ENCODE assay signal across 11 cellular contexts in the genomic region with DNA sequence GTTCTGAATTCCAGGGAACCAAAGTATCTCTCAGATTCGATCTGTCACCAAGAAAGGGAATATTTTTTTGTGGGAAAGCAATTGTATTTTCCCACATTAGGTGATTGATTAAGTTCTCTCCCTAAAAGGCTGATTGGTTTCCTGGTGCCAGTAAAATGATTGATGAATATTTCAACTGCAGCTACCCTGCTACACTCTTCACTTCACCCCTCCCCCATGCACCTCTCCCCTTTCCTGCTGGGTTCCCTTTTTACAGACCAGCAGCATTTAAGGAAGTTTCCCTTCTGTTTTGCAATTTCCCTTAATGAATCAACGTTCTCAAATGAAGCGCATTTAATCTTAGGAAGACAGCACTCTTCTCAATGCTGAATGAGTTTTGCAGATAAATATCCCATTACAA. TPM values are rescaled to one million over a fixed set of nuclear protein-coding genes. Genes with fewer than 3 reads are reported as not detected.
DNase-seq lines count a peak whose midpoint lies in the region; ATAC-seq and TF ChIP-seq lines count a peak whose summit lies in the region.
"Had no signal": no experiment of that assay in that cellular context is flagged by ENCODE, and none has a peak within 500 bp of the region (broad histone marks: within the 10 kb centered on the region; RNA-seq: fewer than 3 reads in every experiment).

No MANE protein-coding gene starts in this region.

- TF ChIP-seq POLR2A in esophagus squamous epithelium (IDR thresholded peaks at IDR 0.05) = no peak

- H3K27me3 ChIP-seq in PC-9 (ENCODE audit: insufficient read depth, low read depth) (no peaks in the 10 kb centered on the region), left ventricle myocardium inferior (ENCODE audit: low read depth) (peaks cover 21% of the 10 kb centered on the region), neutrophil (no peaks in the 10 kb centered on the region), esophagus squamous epithelium (peaks cover 0 to 89% (median 0%) of the 10 kb centered on the region in 4 donors)

- H3K4me1 ChIP-seq in PC-9 (replicated peaks; ENCODE audit: insufficient read depth) = peaks cover 20% of the 10 kb centered on the region
- H3K4me1 ChIP-seq in left ventricle myocardium inferior = no peaks in the 10 kb centered on the region
- peaks cover 68 to 78% of the 10 kb centered on the region in 2 experiments for H3K4me1 ChIP-seq in neutrophil (ENCODE audit: control insufficient read depth in 1 of 2, insufficient read depth in 1 of 2, low read depth in 1 of 2, low read length in 1 of 2)
- H3K4me1 ChIP-seq in esophagus squamous epithelium = no peaks in the 10 kb centered on the region

- H3K4me2 ChIP-seq in PC-9 = peak overlapping the region; percentile 8

- H4K20me1 ChIP-seq in PC-9 (ENCODE audit: insufficient read depth) = peaks cover 12% of the 10 kb centered on the region

- POLR2A ChIA-PET in HEK293T (lab: Yijun Ruan, JAX) (no interaction called here), PC-9 (lab: Charles Lee; ENCODE audit: unreplicated experiment) (no interaction called here)

- DNase-seq in HEK293T (ENCODE audit: extremely low spot score) = no peak
- DNase-seq in PC-9 = no peak
- no peak for DNase-seq in left ventricle myocardium inferior
- DNase-seq in epidermal melanocyte (ENCODE audit: insufficient read length, low spot score) = no peak
- no peak for DNase-seq in esophagus squamous epithelium (lab: John Stamatoyannopoulos, UW)
- DNase-seq: activated CD8-positive, alpha-beta memory T cell treated with anti-CD3 and anti-CD28 coated beads, Interleukin-2, amount 50 U/mL, for 48 hours; GOT3; NCI-H774 had no signal

- BruUV-seq in PC-9 (replicated peaks; lab: Mats Ljungman, UMichigan) = no TSS peak

- H3K9me3 ChIP-seq in PC-9 (ENCODE audit: insufficient read depth, low read depth) (no peaks in the 10 kb centered on the region), left ventricle myocardium inferior (replicated peaks) (no peaks in the 10 kb centered on the region), neutrophil (no peaks in the 10 kb centered on the region), esophagus squamous epithelium (no peaks in the 10 kb centered on the region)

- no peaks in the 10 kb centered on the region for H3K9me2 ChIP-seq in PC-9 (ENCODE audit: insufficient read depth)

- peaks cover 28% of the 10 kb centered on the region for H3F3A ChIP-seq in PC-9 (ENCODE audit: insufficient read depth, low read depth)

- CTCF ChIA-PET in HEK293T (lab: Yijun Ruan, JAX) (interaction anchor here (0.7 kb wide), 1 partner anchor 141 kb away, joined by 3 read pairs; no protein-coding TSS in a partner anchor), PC-9 (lab: Charles Lee) (interaction anchor here (0.6 to 1.6 kb wide), 3 partner anchors 31 to 625 kb away, joined by 3 to 6 read pairs (median 5); no protein-coding TSS in a partner anchor)

- intact Hi-C loops in PC-9 (cut with micrococcal nuclease; ENCODE audit: unreplicated experiment) = no loop called here
- intact Hi-C loops in left ventricle myocardium inferior (cut with micrococcal nuclease) = no loop called here
- intact Hi-C loops in esophagus squamous epithelium (cut with DNase I) = no loop called here

- WGBS in esophagus squamous epithelium, 2 donors = 39 to 55% methylated on average over 3 of the region's 3 CpGs

- H3K27ac ChIP-seq in PC-9 = no peak overlapping the region; the same call in 1 of the 2 replicates
- no peak overlapping the region for H3K27ac ChIP-seq in left ventricle myocardium inferior (replicated peaks)
- peak overlapping the region; percentile 85 for H3K27ac ChIP-seq in neutrophil
- no peak overlapping the region for H3K27ac ChIP-seq in esophagus squamous epithelium

- peaks cover 89% of the 10 kb centered on the region for H3K79me2 ChIP-seq in PC-9 (ENCODE audit: low read depth)

- no peaks in the 10 kb centered on the region for H3K36me3 ChIP-seq in PC-9 (ENCODE audit: low read depth)
- H3K36me3 ChIP-seq in left ventricle myocardium inferior = no peaks in the 10 kb centered on the region
- no peaks in the 10 kb centered on the region for H3K36me3 ChIP-seq in neutrophil
- no peaks in the 10 kb centered on the region for H3K36me3 ChIP-seq in esophagus squamous epithelium

- no peak overlapping the region for H3K4me3 ChIP-seq in PC-9
- H3K4me3 ChIP-seq in left ventricle myocardium inferior = peak overlapping the region; percentile 2
- H3K4me3 ChIP-seq in neutrophil (ENCODE audit: low read depth in 1 of 2, low read length in 1 of 2) = peak overlapping the region; percentile 47 to 57
- H3K4me3 ChIP-seq in esophagus squamous epithelium = no peak overlapping the region

- ATAC-seq in HG02970 (IDR thresholded peaks at IDR 0.05; ENCODE audit: low FRiP score, unreplicated experiment) = no peak
- ATAC-seq in HG02840 (IDR thresholded peaks at IDR 0.05; ENCODE audit: low FRiP score, unreplicated experiment) = no peak

- no peak overlapping the region for H2AFZ ChIP-seq in PC-9

- TF ChIP-seq CTCF in PC-9 (conservative IDR thresholded peaks at IDR 0.05) (no peak), left ventricle myocardium inferior (IDR thresholded peaks at IDR 0.05; ENCODE audit: borderline replicate concordance) (no peak), neutrophil (IDR thresholded peaks at IDR 0.05) (no peak), esophagus squamous epithelium (IDR thresholded peaks at IDR 0.05) (no peak)

TF ChIP-seq in HEK293T, 16 proteins besides CTCF, POLR2A, EP300 and RAD21:
- no peak for TF ChIP-seq L3MBTL2 (conservative IDR thresholded peaks at IDR 0.05)
- TF ChIP-seq, protein P1, sequence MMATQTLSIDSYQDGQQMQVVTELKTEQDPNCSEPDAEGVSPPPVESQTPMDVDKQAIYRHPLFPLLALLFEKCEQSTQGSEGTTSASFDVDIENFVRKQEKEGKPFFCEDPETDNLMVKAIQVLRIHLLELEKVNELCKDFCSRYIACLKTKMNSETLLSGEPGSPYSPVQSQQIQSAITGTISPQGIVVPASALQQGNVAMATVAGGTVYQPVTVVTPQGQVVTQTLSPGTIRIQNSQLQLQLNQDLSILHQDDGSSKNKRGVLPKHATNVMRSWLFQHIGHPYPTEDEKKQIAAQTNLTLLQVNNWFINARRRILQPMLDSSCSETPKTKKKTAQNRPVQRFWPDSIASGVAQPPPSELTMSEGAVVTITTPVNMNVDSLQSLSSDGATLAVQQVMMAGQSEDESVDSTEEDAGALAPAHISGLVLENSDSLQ (IDR thresholded peaks at IDR 0.05) = peak; percentile 55

RNA-seq across cellular contexts. Expression of gene NR6A1, which starts 13.1 kb away (rescaled TPM):
- total RNA-seq in PC-9 (2021) (13.0 TPM in 2 replicates), left ventricle myocardium inferior (1.0 TPM), esophagus squamous epithelium (1 to 10 TPM; 1.9 to 4.0 (median 2.7) TPM)

RNA-seq across cellular contexts. Expression of gene OLFML2A, which starts 18.9 kb away (rescaled TPM):
- total RNA-seq in PC-9 (2021) (5.7 and 9.0 TPM in 2 replicates), left ventricle myocardium inferior (41.1 TPM), esophagus squamous epithelium (10 to 100 TPM in 3 of 4 donors, 1 to 10 TPM in 1; 9.0 to 21.7 (median 13.6) TPM)

Comparison
In these comparisons a context has a peak if more than half of its experiments do, and no peak if none do; other contexts are left out.
1. H3K4me3 ChIP-seq: peak in left ventricle myocardium inferior (single experiment) and neutrophil (2 of 2); none in PC-9 (single experiment) and esophagus squamous epithelium (0 of 4).